12 cellular contexts compared by ENCODE assay signal in the genomic region with DNA sequence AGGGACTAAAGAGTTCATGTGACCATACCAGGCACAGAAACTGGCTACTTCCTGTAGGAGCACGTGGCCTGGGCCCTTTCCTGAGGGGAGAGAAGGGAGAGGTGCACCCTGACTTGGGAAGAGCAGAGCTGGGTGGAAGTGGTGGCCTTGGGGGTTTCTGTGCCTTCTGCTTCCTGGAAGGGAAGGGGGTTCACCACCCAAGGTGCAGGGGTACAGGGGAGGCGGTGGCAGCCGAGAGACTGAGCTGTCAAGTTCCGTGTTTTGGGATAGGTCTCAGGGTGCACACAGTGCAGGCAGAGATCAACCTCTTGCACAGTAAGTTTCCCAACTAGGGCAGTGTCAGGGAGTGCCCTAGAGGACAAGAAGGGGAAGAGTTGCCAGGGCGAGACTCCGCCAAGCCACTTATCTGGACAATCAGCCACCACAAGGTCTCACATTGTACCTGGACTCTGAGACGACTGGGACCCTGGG. TPM values are rescaled to one million over a fixed set of nuclear protein-coding genes. Genes with fewer than 3 reads are reported as not detected.
DNase-seq lines count a peak whose midpoint lies in the region; ATAC-seq and TF ChIP-seq lines count a peak whose summit lies in the region.
"Had no signal": no experiment of that assay in that cellular context is flagged by ENCODE, and none has a peak within 500 bp of the region (broad histone marks: within the 10 kb centered on the region; RNA-seq: fewer than 3 reads in every experiment).

No MANE protein-coding gene starts in this region.

- TF ChIP-seq POLR2A in HCT116 (IDR thresholded peaks at IDR 0.05; ENCODE audit: borderline replicate concordance, extremely low read depth, insufficient read depth, insufficient read length): no peak

- H3K9me2 ChIP-seq in HCT116 (ENCODE audit: insufficient read depth): no peaks in the 10 kb centered on the region

- H3K4me2 ChIP-seq in HCT116 (ENCODE audit: low read length): no peak overlapping the region

- no peak overlapping the region for H3K4me3 Mint-ChIP-seq in naive thymus-derived CD8-positive, alpha-beta T cell

- H3K9ac ChIP-seq in HCT116 (ENCODE audit: low read length): no peak overlapping the region

- H2AFZ ChIP-seq in HCT116 (ENCODE audit: low read depth, low read length, poor library complexity, severe bottlenecking): no peak overlapping the region

- no peak for TF ChIP-seq RAD21 in HCT116 (IDR thresholded peaks at IDR 0.05; ENCODE audit: low read depth)

- BruUV-seq in HCT116 (replicated peaks; lab: Mats Ljungman, UMichigan): no TSS peak

- H3K27me3 Mint-ChIP-seq in naive thymus-derived CD8-positive, alpha-beta T cell: no peaks in the 10 kb centered on the region
- H3K27me3 Mint-ChIP-seq: progenitor cell of endocrine pancreas had no signal

- H3K27ac ChIP-seq in HCT116 (ENCODE audit: low read depth, low read length) (no peak overlapping the region), ascending aorta (peak overlapping the region; percentile 10 to 34)
- no peak overlapping the region for H3K27ac ChIP-seq in effector memory CD4-positive, alpha-beta T cell (ENCODE audit: insufficient read depth, low read length, poor library complexity, severe bottlenecking)
- H3K27ac ChIP-seq: cardiac muscle cell had no signal

- no peaks in the 10 kb centered on the region for H3K9me3 Mint-ChIP-seq in naive thymus-derived CD8-positive, alpha-beta T cell

- peaks cover 4 to 12% (median 9%) of the 10 kb centered on the region in 4 donors for H3K4me1 Mint-ChIP-seq in naive thymus-derived CD8-positive, alpha-beta T cell

- H3K9me3 ChIP-seq in HCT116 (ENCODE audit: control insufficient read depth in 1 of 2, insufficient read depth in 1 of 2, low read depth in 1 of 2, low read length in 2 of 2): no peaks in the 10 kb centered on the region
- H3K9me3 ChIP-seq in ascending aorta: no peaks in the 10 kb centered on the region
- H3K9me3 ChIP-seq in effector memory CD4-positive, alpha-beta T cell (ENCODE audit: control insufficient read depth, low read length): no peaks in the 10 kb centered on the region

- peaks cover 0 to 46% (median 6%) of the 10 kb centered on the region in 3 donors for H3K36me3 Mint-ChIP-seq in naive thymus-derived CD8-positive, alpha-beta T cell

- peak; percentile 44 for ATAC-seq in HCT116
- ATAC-seq in naive thymus-derived CD8-positive, alpha-beta T cell: no peak
- ATAC-seq in GM18907 (IDR thresholded peaks at IDR 0.05; ENCODE audit: unreplicated experiment): no peak

- H3K79me2 ChIP-seq in HCT116 (ENCODE audit: insufficient read depth, low read length): no peaks in the 10 kb centered on the region

- TF ChIP-seq CTCF in HCT116 (IDR thresholded peaks at IDR 0.05 in 2 of 3, conservative IDR thresholded peaks at IDR 0.05 in 1 of 3; ENCODE audit: borderline replicate concordance in 1 of 3, insufficient read depth in 1 of 3, low read depth in 2 of 3, low read length in 2 of 3) (no peak), ascending aorta (IDR thresholded peaks at IDR 0.05) (no peak)

- H3K27me3 ChIP-seq in HCT116 (ENCODE audit: insufficient read depth, low read length) (no peaks in the 10 kb centered on the region), ascending aorta (no peaks in the 10 kb centered on the region)
- no peaks in the 10 kb centered on the region for H3K27me3 ChIP-seq in effector memory CD4-positive, alpha-beta T cell (replicated peaks; ENCODE audit: control insufficient read depth, insufficient read depth, low read length, poor library complexity, severe bottlenecking)
- H3K27me3 ChIP-seq: cardiac muscle cell had no signal

- no peak overlapping the region for H3K4me3 ChIP-seq in HCT116 (replicated peaks in 1 of 2; ENCODE audit: low read depth in 1 of 2, low read length in 2 of 2)
- no peak overlapping the region for H3K4me3 ChIP-seq in ascending aorta
- H3K4me3 ChIP-seq in effector memory CD4-positive, alpha-beta T cell (ENCODE audit: insufficient read depth, low read depth, low read length, poor library complexity, severe bottlenecking): no peak overlapping the region
- H3K4me3 ChIP-seq: cardiac muscle cell had no signal

- H3K4me1 ChIP-seq in HCT116 (ENCODE audit: control insufficient read depth in 1 of 2, insufficient read depth in 2 of 2, low read length in 2 of 2): no peaks in the 10 kb centered on the region
- no peaks in the 10 kb centered on the region for H3K4me1 ChIP-seq in ascending aorta
- H3K4me1 ChIP-seq in effector memory CD4-positive, alpha-beta T cell (ENCODE audit: control insufficient read depth, insufficient read depth, low read length, poor library complexity, severe bottlenecking): no peaks in the 10 kb centered on the region

- peak overlapping the region in 9 of 10 donors; percentile 7 to 91 (median 55) for H3K27ac Mint-ChIP-seq in naive thymus-derived CD8-positive, alpha-beta T cell
- H3K27ac Mint-ChIP-seq: progenitor cell of endocrine pancreas had no signal

- RAD21 ChIA-PET in HCT116 (lab: Charles Lee; ENCODE audit: low non-redundant PET in 1 of 2, low total read pairs in 2 of 2, uncharacterized antibody in 2 of 2, unreplicated experiment in 2 of 2): no interaction called here

- POLR2A ChIA-PET in HCT116 (lab: Charles Lee): no interaction called here
- POLR2A ChIA-PET in naive thymus-derived CD8-positive, alpha-beta T cell (lab: Charles Lee): interaction anchor here (0.6 kb wide), 1 partner anchor 201 kb away, joined by 3 read pairs; no protein-coding TSS in a partner anchor

- DNase-seq in Ammon's horn (ENCODE audit: low spot score): peak; percentile 31
- DNase-seq in HCT116 (ENCODE audit: low read depth, low spot score): no peak
- no peak for DNase-seq in ascending aorta (ENCODE audit: low spot score in 2 of 2)
- DNase-seq in naive thymus-derived CD8-positive, alpha-beta T cell: no peak
- DNase-seq in DMS79 treated with DMSO at 0.1 percent for 48 hours (lab: John Stamatoyannopoulos, UW): no peak
- DNase-seq in effector memory CD4-positive, alpha-beta T cell: no peak
- no peak for DNase-seq in HCEC 1CT
- DNase-seq: COR-L47, NCI-H2171 had no signal

- CTCF ChIA-PET in HCT116 (lab: Charles Lee): no interaction called here

- H4K20me1 ChIP-seq in HCT116 (ENCODE audit: insufficient read depth): no peaks in the 10 kb centered on the region

- intact Hi-C loops in HCT116 (cut with micrococcal nuclease): no loop called here
- intact Hi-C loops in ascending aorta (cut with DNase I): no loop called here

- H3K36me3 ChIP-seq in HCT116 (ENCODE audit: control insufficient read depth in 1 of 2, insufficient read depth in 2 of 2, low read length in 2 of 2) (peaks cover 2 to 6% of the 10 kb centered on the region in 2 experiments; a peak in 3 of 4 replicates), ascending aorta (peaks cover 39 to 43% of the 10 kb centered on the region in 2 donors)
- H3K36me3 ChIP-seq in effector memory CD4-positive, alpha-beta T cell (ENCODE audit: control insufficient read depth, insufficient read depth, low read length): peaks cover 36% of the 10 kb centered on the region

TF ChIP-seq in HCT116, 20 proteins besides CTCF, POLR2A, EP300 and RAD21:
- TF ChIP-seq ZFX (IDR thresholded peaks at IDR 0.05): no peak

RNA-seq across cellular contexts. Expression of gene HECTD3, which starts 10.1 kb away (rescaled TPM):
- 25.5 TPM for total RNA-seq in HCT116 (2021; ENCODE audit: unreplicated experiment)
- 20.7 and 20.9 TPM in 2 replicates for polyA plus RNA-seq in HCT116 (2012)
- 32.1 TPM for total RNA-seq in ascending aorta
- total RNA-seq in naive thymus-derived CD8-positive, alpha-beta T cell: 10 to 100 TPM; 47.2 to 49.3 TPM
- polyA plus RNA-seq in naive thymus-derived CD8-positive, alpha-beta T cell: 10 to 100 TPM in 2 of 3 donors, 1 to 10 TPM in 1; 7.2 to 17.8 (median 15.6) TPM

RNA-seq across cellular contexts. Expression of gene UROD, which starts 11.0 kb away (rescaled TPM):
- total RNA-seq in HCT116 (2021; ENCODE audit: unreplicated experiment): 73.7 TPM
- 76.0 and 90.0 TPM in 2 replicates for polyA plus RNA-seq in HCT116 (2012)
- 150 TPM for total RNA-seq in ascending aorta
- 10 to 100 TPM; 74.9 to 78.8 TPM for total RNA-seq in naive thymus-derived CD8-positive, alpha-beta T cell
- polyA plus RNA-seq in naive thymus-derived CD8-positive, alpha-beta T cell: 10 to 100 TPM; 71.6 to 80.9 (median 74.9) TPM

RNA-seq across cellular contexts. Expression of gene EIF2B3, which starts 14.7 kb away (rescaled TPM):
- total RNA-seq in HCT116 (2021; ENCODE audit: unreplicated experiment): 17.7 TPM
- polyA plus RNA-seq in HCT116 (2012): 13.7 and 16.3 TPM in 2 replicates
- 3.6 TPM for total RNA-seq in ascending aorta
- 10 to 100 TPM; 16.0 to 16.5 TPM for total RNA-seq in naive thymus-derived CD8-positive, alpha-beta T cell
- polyA plus RNA-seq in naive thymus-derived CD8-positive, alpha-beta T cell: 10 to 100 TPM; 22.1 to 27.9 (median 22.5) TPM

Comparison
In these comparisons a context has a peak if more than half of its experiments do, and no peak if none do; other contexts are left out.
1. H3K27ac ChIP-seq: peak in ascending aorta (2 of 2); none in HCT116 (single experiment) and effector memory CD4-positive, alpha-beta T cell (single experiment).